ENCODE assay signal across 1 cellular context in the genomic region with DNA sequence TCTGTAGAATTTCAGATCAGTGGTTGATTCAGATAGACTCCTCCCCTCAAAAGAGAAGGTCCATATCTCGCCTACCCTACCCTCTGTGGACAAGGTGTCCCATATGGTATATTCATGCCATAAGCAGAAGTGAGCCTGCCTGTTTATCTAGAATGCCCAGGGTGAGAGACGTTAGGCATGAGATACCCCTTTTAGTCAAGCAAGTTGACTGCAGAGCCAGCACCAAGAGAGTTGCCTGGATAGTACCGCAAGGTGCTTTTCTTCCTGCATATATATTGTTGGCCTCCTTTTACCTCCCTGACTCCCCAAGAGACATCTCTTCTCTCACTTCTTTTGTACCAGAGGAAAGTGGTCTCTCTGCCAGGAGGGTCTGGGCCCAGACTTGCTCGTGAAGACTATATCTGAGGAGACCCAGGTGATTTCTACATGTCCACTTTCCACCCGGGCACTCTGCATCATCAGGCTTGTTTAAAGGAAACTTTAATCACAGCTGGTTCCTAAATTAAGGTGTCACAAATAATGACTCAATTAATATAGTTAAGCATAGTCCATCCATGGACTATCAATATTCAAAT.
TF ChIP-seq lines count a peak whose summit lies in the region.

No MANE protein-coding gene starts in this region.

TF ChIP-seq in HepG2, 621 proteins besides CTCF, POLR2A, EP300 and RAD21 (continued from another document):
- TF ChIP-seq, protein P1, sequence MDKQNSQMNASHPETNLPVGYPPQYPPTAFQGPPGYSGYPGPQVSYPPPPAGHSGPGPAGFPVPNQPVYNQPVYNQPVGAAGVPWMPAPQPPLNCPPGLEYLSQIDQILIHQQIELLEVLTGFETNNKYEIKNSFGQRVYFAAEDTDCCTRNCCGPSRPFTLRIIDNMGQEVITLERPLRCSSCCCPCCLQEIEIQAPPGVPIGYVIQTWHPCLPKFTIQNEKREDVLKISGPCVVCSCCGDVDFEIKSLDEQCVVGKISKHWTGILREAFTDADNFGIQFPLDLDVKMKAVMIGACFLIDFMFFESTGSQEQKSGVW (CRISPR knock-in tag; IDR thresholded peaks at IDR 0.05; ENCODE audit: borderline replicate concordance) = no peak
- TF ChIP-seq, protein P2, sequence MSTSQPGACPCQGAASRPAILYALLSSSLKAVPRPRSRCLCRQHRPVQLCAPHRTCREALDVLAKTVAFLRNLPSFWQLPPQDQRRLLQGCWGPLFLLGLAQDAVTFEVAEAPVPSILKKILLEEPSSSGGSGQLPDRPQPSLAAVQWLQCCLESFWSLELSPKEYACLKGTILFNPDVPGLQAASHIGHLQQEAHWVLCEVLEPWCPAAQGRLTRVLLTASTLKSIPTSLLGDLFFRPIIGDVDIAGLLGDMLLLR (CRISPR knock-in tag; IDR thresholded peaks at IDR 0.05) = no peak
- TF ChIP-seq MXD4 (CRISPR knock-in tag; IDR thresholded peaks at IDR 0.05) (no peak), XBP1 (CRISPR knock-in tag; IDR thresholded peaks at IDR 0.05) (no peak)
